Comparison of ENCODE assay signal across 7 cellular contexts in the genomic region with DNA sequence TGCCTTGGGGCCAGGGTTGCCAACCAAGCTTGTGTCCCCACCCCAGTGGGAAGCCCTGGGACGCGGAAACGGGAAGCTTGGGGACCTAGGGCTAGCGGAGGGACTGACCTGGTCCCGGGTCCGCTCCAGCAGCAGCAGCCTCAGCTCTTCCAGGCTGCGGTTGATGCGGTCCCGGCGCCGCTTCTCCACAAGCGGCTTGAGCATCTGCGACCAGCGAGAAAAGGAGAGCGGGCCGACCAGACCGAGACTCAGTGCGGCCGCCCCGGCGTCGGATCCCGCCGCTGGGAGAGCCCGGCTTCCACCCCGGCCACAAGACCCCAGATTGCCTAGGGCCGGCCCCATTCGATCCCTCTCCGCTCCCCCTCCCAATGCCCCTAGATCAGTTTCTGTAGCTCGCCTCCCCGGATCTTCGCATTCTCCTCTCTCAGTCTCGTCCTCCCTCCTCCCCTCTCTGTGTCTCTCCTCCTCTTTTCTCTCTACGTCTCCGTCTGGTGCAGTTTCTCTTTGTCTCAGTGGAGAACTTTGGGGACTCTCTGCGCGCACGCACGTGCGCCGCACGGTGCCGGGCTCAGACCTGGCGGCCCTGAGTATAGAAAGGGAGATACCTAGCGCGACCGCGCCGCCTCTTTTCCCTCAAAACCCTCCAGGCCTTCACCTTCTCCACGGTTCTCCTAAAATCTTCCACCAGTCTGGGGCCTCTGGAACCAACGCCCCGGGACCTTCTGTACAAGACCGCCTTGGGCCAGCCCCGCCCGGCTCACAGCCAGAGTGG. TPM values are rescaled to one million over a fixed set of nuclear protein-coding genes. Genes with fewer than 3 reads are reported as not detected.
DNase-seq lines count a peak whose midpoint lies in the region; ATAC-seq and TF ChIP-seq lines count a peak whose summit lies in the region.
"Had no signal": no experiment of that assay in that cellular context is flagged by ENCODE, and none has a peak within 500 bp of the region (broad histone marks: within the 10 kb centered on the region; RNA-seq: fewer than 3 reads in every experiment).

No MANE protein-coding gene starts in this region.

- H3K9me2 ChIP-seq in SK-N-SH = no peaks in the 10 kb centered on the region

- peaks cover 53% of the 10 kb centered on the region for H3K4me1 Mint-ChIP-seq in MCF 10A (ENCODE audit: insufficient read depth, unreplicated experiment)

- intact Hi-C loops in MCF 10A (cut with micrococcal nuclease) = loop anchor here (1.0 to 5.0 kb wide), 3 partner anchors 29 to 259 kb away; partner anchors contain the start of genes PER1 and RPL26

- DNase-seq in SK-N-SH (peak; percentile 48), MCF 10A (ENCODE audit: unreplicated experiment) (peak; percentile 61), osteoblast (ENCODE audit: insufficient read length, low spot score, missing footprints) (peak; percentile 87), activated gamma-delta T cell treated with Interleukin-2 at 50 U/mL for 16 hours (no peak), NCI-H187 treated with DMSO at 0.1 percent for 48 hours (lab: John Stamatoyannopoulos, UW) (no peak)

- peak overlapping the region; percentile 0 for H3K27ac Mint-ChIP-seq in MCF 10A (ENCODE audit: low read depth, unreplicated experiment)

- peaks cover 49% of the 10 kb centered on the region for H3K36me3 Mint-ChIP-seq in MCF 10A (ENCODE audit: insufficient read depth, unreplicated experiment)

- no TSS peak for BruUV-seq in MCF 10A (replicated peaks; lab: Mats Ljungman, UMichigan)

- no peaks in the 10 kb centered on the region for H3K9me3 Mint-ChIP-seq in MCF 10A (ENCODE audit: unreplicated experiment)

- H3K4me3 ChIP-seq in SK-N-SH (ENCODE audit: low read depth in 2 of 2, low read length in 1 of 2) (peak overlapping the region; percentile 53 to 81), osteoblast (ENCODE audit: insufficient read depth, low read length) (peak overlapping the region; percentile 72)

- H3K4me1 ChIP-seq in SK-N-SH (ENCODE audit: control insufficient read depth in 1 of 2, insufficient read depth in 2 of 2, low read depth in 1 of 2, low read length in 1 of 2) = peaks cover 0 to 36% of the 10 kb centered on the region in 2 experiments; a peak in 2 of 4 replicates
- peaks cover 46% of the 10 kb centered on the region for H3K4me1 ChIP-seq in osteoblast (ENCODE audit: insufficient read depth, low read length)

- no peaks in the 10 kb centered on the region for H3K79me2 ChIP-seq in SK-N-SH (ENCODE audit: insufficient read depth)
- no peaks in the 10 kb centered on the region for H3K79me2 ChIP-seq in osteoblast (ENCODE audit: insufficient read depth, low read length)

- no peak for TF ChIP-seq EP300 in SK-N-SH (IDR thresholded peaks at IDR 0.05; ENCODE audit: borderline replicate concordance in 1 of 2, low read depth in 1 of 2, low read length in 1 of 2)

- POLR2A ChIA-PET in SK-N-SH (lab: Yijun Ruan, JAX) (interaction anchor here (1.4 to 1.6 kb wide), 3 partner anchors 40 to 69 kb away, joined by 3 to 7 read pairs (median 5); partner anchors contain the start of gene VAMP2), MCF 10A (lab: Yijun Ruan, JAX) (interaction anchor here (0.6 to 4.0 kb wide), 19 partner anchors 12 to 191 kb away, joined by 3 to 101 read pairs (median 4); partner anchors contain the start of genes BORCS6, CTC1, PER1 and PFAS)

- TF ChIP-seq RAD21 in SK-N-SH (IDR thresholded peaks at IDR 0.05; ENCODE audit: low read length) = no peak

- no peaks in the 10 kb centered on the region for H3K27me3 Mint-ChIP-seq in MCF 10A (ENCODE audit: insufficient read depth, unreplicated experiment)

- H2AFZ ChIP-seq in SK-N-SH (ENCODE audit: low read depth) (peak overlapping the region; percentile 78), osteoblast (ENCODE audit: low read length) (peak overlapping the region; percentile 84)

- H3K9me3 ChIP-seq in SK-N-SH (no peaks in the 10 kb centered on the region), osteoblast (ENCODE audit: low read depth, low read length) (no peaks in the 10 kb centered on the region)

- no peaks in the 10 kb centered on the region for H3K36me3 ChIP-seq in SK-N-SH (replicated peaks in 1 of 2; ENCODE audit: control insufficient read depth in 1 of 2, insufficient read depth in 2 of 2, low read length in 1 of 2)
- no peaks in the 10 kb centered on the region for H3K36me3 ChIP-seq in osteoblast (ENCODE audit: insufficient read depth, low read length)

- peaks cover 42% of the 10 kb centered on the region for H3F3A ChIP-seq in SK-N-SH (replicated peaks; ENCODE audit: insufficient read depth)

- H3K4me3 Mint-ChIP-seq in MCF 10A (ENCODE audit: unreplicated experiment) = peak overlapping the region; percentile 77

- H3K4me2 ChIP-seq in SK-N-SH (peak overlapping the region; percentile 97), osteoblast (ENCODE audit: insufficient read depth, low read length) (peak overlapping the region; percentile 96)

- no peak for ATAC-seq in SK-N-SH treated with all-trans-retinoic acid at 6 μM for 48 hours
- ATAC-seq: left colon had no signal

- peak overlapping the region; percentile 53; the same call in 1 of the 2 replicates for H3K9ac ChIP-seq in SK-N-SH

- H3K27ac ChIP-seq in SK-N-SH (ENCODE audit: low read depth in 2 of 2, low read length in 1 of 2) = peak overlapping the region in 1 of 2 experiments; percentile 2; a peak in 2 of 4 replicates
- no peak overlapping the region for H3K27ac ChIP-seq in osteoblast (ENCODE audit: low read depth, low read length)

- under 1% methylated on average over 38 of the region's 55 CpGs for WGBS in SK-N-SH (ENCODE audit: low lambda C conversion rate)

- TF ChIP-seq CTCF in SK-N-SH (IDR thresholded peaks at IDR 0.05) (no peak), MCF 10A (IDR thresholded peaks at IDR 0.05; ENCODE audit: unreplicated experiment) (no peak), osteoblast (IDR thresholded peaks at IDR 0.05; ENCODE audit: extremely low read depth, low read depth, low read length) (no peak)

- H4K20me1 ChIP-seq in SK-N-SH (ENCODE audit: insufficient read depth) (peaks cover 15% of the 10 kb centered on the region), osteoblast (ENCODE audit: insufficient read depth, low read length) (peaks cover 7% of the 10 kb centered on the region)

- CTCF ChIA-PET in SK-N-SH (lab: Yijun Ruan, JAX) = interaction anchor here (0.8 to 3.8 kb wide), 16 partner anchors 15 to 100 kb away, joined by 3 to 41 read pairs (median 6); partner anchors contain the start of gene PER1
- CTCF ChIA-PET in MCF 10A (lab: Yijun Ruan, JAX) = interaction anchor here (0.5 to 3.1 kb wide), 9 partner anchors 8 to 225 kb away, joined by 3 to 12 read pairs (median 4); no protein-coding TSS in a partner anchor

- H3K27me3 ChIP-seq in SK-N-SH (ENCODE audit: insufficient read depth) (no peaks in the 10 kb centered on the region), osteoblast (ENCODE audit: insufficient read depth, low read length) (peaks cover 17% of the 10 kb centered on the region)

TF ChIP-seq in SK-N-SH, 30 proteins besides CTCF, POLR2A, EP300 and RAD21 (continues in another document):
- TF ChIP-seq USF1 (IDR thresholded peaks at IDR 0.05; ENCODE audit: borderline replicate concordance, low read depth) = no peak

TF ChIP-seq in SK-N-SH treated with all-trans-retinoic acid at 6 μM for 48 hours, 23 proteins besides CTCF, POLR2A, EP300 and RAD21:
- TF ChIP-seq, protein P1, sequence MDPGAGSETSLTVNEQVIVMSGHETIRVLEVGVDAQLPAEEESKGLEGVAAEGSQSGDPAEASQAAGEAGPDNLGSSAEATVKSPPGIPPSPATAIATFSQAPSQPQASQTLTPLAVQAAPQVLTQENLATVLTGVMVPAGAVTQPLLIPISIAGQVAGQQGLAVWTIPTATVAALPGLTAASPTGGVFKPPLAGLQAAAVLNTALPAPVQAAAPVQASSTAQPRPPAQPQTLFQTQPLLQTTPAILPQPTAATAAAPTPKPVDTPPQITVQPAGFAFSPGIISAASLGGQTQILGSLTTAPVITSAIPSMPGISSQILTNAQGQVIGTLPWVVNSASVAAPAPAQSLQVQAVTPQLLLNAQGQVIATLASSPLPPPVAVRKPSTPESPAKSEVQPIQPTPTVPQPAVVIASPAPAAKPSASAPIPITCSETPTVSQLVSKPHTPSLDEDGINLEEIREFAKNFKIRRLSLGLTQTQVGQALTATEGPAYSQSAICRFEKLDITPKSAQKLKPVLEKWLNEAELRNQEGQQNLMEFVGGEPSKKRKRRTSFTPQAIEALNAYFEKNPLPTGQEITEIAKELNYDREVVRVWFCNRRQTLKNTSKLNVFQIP (CRISPR knock-in tag; IDR thresholded peaks at IDR 0.05; ENCODE audit: borderline replicate concordance, low read depth) = no peak

RNA-seq across cellular contexts. Expression of gene HES7, which starts 0.8 kb away (rescaled TPM):
- 0.71 and 1.2 TPM in 2 replicates for polyA plus RNA-seq in SK-N-SH (2012; rRNA removed)
- 0.42 and 0.67 TPM in 2 replicates for polyA plus RNA-seq in SK-N-SH (2012; cell fraction: cytosol; rRNA removed)
- polyA plus RNA-seq in SK-N-SH (2012; cell fraction: nucleus; rRNA removed) = 7.3 and 13.8 TPM in 2 replicates
- 5.8 and 5.9 TPM in 2 replicates for total RNA-seq in MCF 10A (2022)
- not detected in 2 replicates for total RNA-seq in osteoblast
- total RNA-seq: left colon had no signal

RNA-seq across cellular contexts. Expression of gene ALOXE3, which starts 4.8 kb away (rescaled TPM):
- polyA plus RNA-seq in SK-N-SH (2012; rRNA removed) = 0.13 and 0.46 TPM in 2 replicates
- 0.15 and 0.18 TPM in 2 replicates for polyA plus RNA-seq in SK-N-SH (2012; cell fraction: cytosol; rRNA removed)
- polyA plus RNA-seq in SK-N-SH (2012; cell fraction: nucleus; rRNA removed) = 0.56 and 0.58 TPM in 2 replicates
- total RNA-seq in MCF 10A (2022) (13.1 and 14.1 TPM in 2 replicates), osteoblast (not detected in 2 replicates)
- total RNA-seq: left colon had no signal

RNA-seq across cellular contexts. Expression of gene PER1, which starts 29.1 kb away (rescaled TPM):
- 32.7 and 56.8 TPM in 2 replicates for polyA plus RNA-seq in SK-N-SH (2012; rRNA removed)
- 2.7 and 4.0 TPM in 2 replicates for polyA plus RNA-seq in SK-N-SH (2012; cell fraction: cytosol; rRNA removed)
- 201 and 297 TPM in 2 replicates for polyA plus RNA-seq in SK-N-SH (2012; cell fraction: nucleus; rRNA removed)
- total RNA-seq in MCF 10A (2022) = 165 and 190 TPM in 2 replicates
- total RNA-seq in osteoblast = 11.2 and 16.6 TPM in 2 replicates

RNA-seq across cellular contexts. Expression of gene ALOX12B, which starts 35.6 kb away (rescaled TPM):
- 0.20 TPM in 1 of 2 replicates, not detected in the other for polyA plus RNA-seq in SK-N-SH (2012; rRNA removed)
- polyA plus RNA-seq in SK-N-SH (2012; cell fraction: cytosol; rRNA removed) = 0.03 and 0.16 TPM in 2 replicates
- 0.36 TPM in 1 of 2 replicates, not detected in the other for polyA plus RNA-seq in SK-N-SH (2012; cell fraction: nucleus; rRNA removed)
- total RNA-seq in MCF 10A (2022) = 1.3 TPM in 1 of 2 replicates, not detected in the other
- not detected in 2 replicates for total RNA-seq in osteoblast

RNA-seq across cellular contexts. Expression of gene VAMP2, which starts 39.6 kb away (rescaled TPM):
- 42.0 and 43.4 TPM in 2 replicates for polyA plus RNA-seq in SK-N-SH (2012; rRNA removed)
- 39.1 and 45.5 TPM in 2 replicates for polyA plus RNA-seq in SK-N-SH (2012; cell fraction: cytosol; rRNA removed)
- polyA plus RNA-seq in SK-N-SH (2012; cell fraction: nucleus; rRNA removed) = 81.4 and 130 TPM in 2 replicates
- total RNA-seq in MCF 10A (2022) (37.7 and 42.8 TPM in 2 replicates), osteoblast (5.3 and 5.4 TPM in 2 replicates)

Comparison
In these comparisons a context has a peak if more than half of its experiments do, and no peak if none do; other contexts are left out.
1. DNase-seq: peak in SK-N-SH (single experiment), MCF 10A (single experiment) and osteoblast (single experiment); none in activated gamma-delta T cell treated with Interleukin-2 at 50 U/mL for 16 hours (single experiment) and NCI-H187 treated with DMSO at 0.1 percent for 48 hours (single experiment).
2. RNA of gene ALOXE3, which starts 4.8 kb away (total RNA-seq): 13.1 to 14.1 TPM in MCF 10A; not detected in osteoblast; every median in the first group is over 10 times any median in the second.